In genomic region chr19:45468803-45469131, GRCh38 we compare ENCODE assay signal across 1 cellular context.
TF ChIP-seq lines count a peak whose summit lies in the region.

No MANE protein-coding gene starts in this region.

TF ChIP-seq in GM12878, 131 proteins besides CTCF, POLR2A, EP300 and RAD21:
- TF ChIP-seq ZNF217 (IDR thresholded peaks at IDR 0.05), result no peak
- peak; percentile 12 for TF ChIP-seq BCL3 (IDR thresholded peaks at IDR 0.05; ENCODE audit: borderline replicate concordance, insufficient read depth, low read depth, low read length, poor library complexity, severe bottlenecking)
- TF ChIP-seq TARDBP (IDR thresholded peaks at IDR 0.05; ENCODE audit: borderline replicate concordance), result no peak
- TF ChIP-seq EGR1 (IDR thresholded peaks at IDR 0.05; ENCODE audit: borderline replicate concordance in 1 of 2, low read depth in 2 of 2, low read length in 2 of 2), result no peak
- TF ChIP-seq PKNOX1 (IDR thresholded peaks at IDR 0.05), result no peak
- TF ChIP-seq NKRF (conservative IDR thresholded peaks at IDR 0.05), result peak; percentile 15
- no peak for TF ChIP-seq EZH2 (IDR thresholded peaks at IDR 0.05; ENCODE audit: borderline replicate concordance, control insufficient read depth, low read depth, low read length)
- no peak for TF ChIP-seq ZBTB40 (IDR thresholded peaks at IDR 0.05; ENCODE audit: borderline replicate concordance)
- TF ChIP-seq HSF1 (IDR thresholded peaks at IDR 0.05; ENCODE audit: low read depth, low read length), result peak; percentile 87; the same call in 1 of the 2 replicates
- TF ChIP-seq CREB1 (IDR thresholded peaks at IDR 0.05; ENCODE audit: low read depth), result no peak
- no peak for TF ChIP-seq SP1 (IDR thresholded peaks at IDR 0.05; ENCODE audit: low read depth, low read length)
- TF ChIP-seq BACH1 (IDR thresholded peaks at IDR 0.05; ENCODE audit: borderline replicate concordance), result 0 out of 2 replicates have a peak, but pooled peaks have one; percentile 25
- TF ChIP-seq ASH2L (IDR thresholded peaks at IDR 0.05; ENCODE audit: borderline replicate concordance, low read depth), result no peak
- TF ChIP-seq HDAC2 (IDR thresholded peaks at IDR 0.05), result no peak
- no peak for TF ChIP-seq RFX5 (IDR thresholded peaks at IDR 0.05; ENCODE audit: low read depth, low read length)
- no peak for TF ChIP-seq CBFB (IDR thresholded peaks at IDR 0.05; ENCODE audit: low read depth)
- no peak for TF ChIP-seq ETV6 (conservative IDR thresholded peaks at IDR 0.05 in 1 of 2, IDR thresholded peaks at IDR 0.05 in 1 of 2; ENCODE audit: borderline replicate concordance in 1 of 2, low read depth in 1 of 2)
- no peak for TF ChIP-seq NRF1 (conservative IDR thresholded peaks at IDR 0.05; ENCODE audit: low read depth, low read length)
- no peak for TF ChIP-seq SIX5 (IDR thresholded peaks at IDR 0.05; ENCODE audit: low read depth, low read length, severe bottlenecking)
